In the genomic region with DNA sequence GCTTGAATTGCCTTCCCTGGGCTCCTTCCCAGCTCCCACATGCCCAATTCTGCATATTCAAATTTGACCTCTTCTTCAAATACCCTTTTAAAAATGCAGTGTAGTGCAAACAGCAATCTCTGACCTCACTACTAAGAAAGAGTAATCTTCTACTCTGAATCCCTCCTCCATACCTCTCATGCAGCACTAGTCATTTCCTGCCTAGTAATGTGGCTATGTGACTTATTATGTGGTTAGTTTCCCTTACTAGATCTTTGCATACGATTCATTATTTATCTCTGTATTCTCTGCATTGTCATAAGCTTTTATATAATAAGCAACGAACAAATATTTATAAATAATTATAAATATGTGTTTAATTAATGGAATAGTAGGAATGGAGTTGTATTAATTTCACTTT, we compare ENCODE assay signal across 8 cellular contexts. TPM values are rescaled to one million over a fixed set of nuclear protein-coding genes. Genes with fewer than 3 reads are reported as not detected.
DNase-seq lines count a peak whose midpoint lies in the region; ATAC-seq, FAIRE-seq and TF ChIP-seq lines count a peak whose summit lies in the region.

No MANE protein-coding gene starts in this region.

- no peak overlapping the region for H2AFZ ChIP-seq in K562 (ENCODE audit: low read depth, low read length)

- POLR2A ChIA-PET in K562 (lab: Yijun Ruan, JAX) (no interaction called here), A673 (lab: Charles Lee; ENCODE audit: low non-redundant PET) (no interaction called here)

- H3K9me3 ChIP-seq in K562 (replicated peaks; ENCODE audit: control insufficient read depth, insufficient read depth, low read depth, low read length): no peaks in the 10 kb centered on the region
- H3K9me3 ChIP-seq in A673 (ENCODE audit: low read depth, low read length, poor library complexity, severe bottlenecking): no peaks in the 10 kb centered on the region
- H3K9me3 ChIP-seq in esophagus squamous epithelium: no peaks in the 10 kb centered on the region

- TF ChIP-seq CTCF in K562 (IDR thresholded peaks at IDR 0.05 in 2 of 3, conservative IDR thresholded peaks at IDR 0.05 in 1 of 3; ENCODE audit: insufficient read depth in 2 of 3, low read depth in 1 of 3, low read length in 3 of 3) (no peak), A673 (conservative IDR thresholded peaks at IDR 0.05; ENCODE audit: low read depth, low read length) (no peak), esophagus squamous epithelium (IDR thresholded peaks at IDR 0.05) (no peak)

- H3K27me3 ChIP-seq in K562 (ENCODE audit: control insufficient read depth in 2 of 2, insufficient read depth in 2 of 2, low read length in 2 of 2): no peaks in the 10 kb centered on the region
- H3K27me3 ChIP-seq in A673 (replicated peaks; ENCODE audit: insufficient read depth, low read depth, low read length, poor library complexity): no peaks in the 10 kb centered on the region
- H3K27me3 ChIP-seq in esophagus squamous epithelium: no peaks in the 10 kb centered on the region

- peak; percentile 48 for DNase-seq in SIG-M5 treated with dmso at 0.1 percent for 504 hours (lab: John Stamatoyannopoulos, UW; ENCODE audit: unreplicated experiment)
- no peak for DNase-seq in SIG-M5 (lab: John Stamatoyannopoulos, UW)
- peak; percentile 38 for DNase-seq in NCI-H146 (lab: John Stamatoyannopoulos, UW)
- DNase-seq in K562 (ENCODE audit: extremely low read depth in 1 of 4, low spot score in 3 of 4): no peak
- DNase-seq in A673 (ENCODE audit: low spot score): no peak
- DNase-seq in esophagus squamous epithelium (lab: John Stamatoyannopoulos, UW): no peak
- DNase-seq in globus pallidus (ENCODE audit: low spot score): no peak

- no peak for TF ChIP-seq RAD21 in K562 (CRISPR knock-in tag; conservative IDR thresholded peaks at IDR 0.05 in 1 of 2, IDR thresholded peaks at IDR 0.05 in 1 of 2)

- H3K36me3 ChIP-seq in K562 (ENCODE audit: control insufficient read depth, insufficient read depth, low read length) (no peaks in the 10 kb centered on the region), A673 (ENCODE audit: insufficient read depth, low read length, poor library complexity, severe bottlenecking) (no peaks in the 10 kb centered on the region), esophagus squamous epithelium (no peaks in the 10 kb centered on the region)

- no peaks in the 10 kb centered on the region for H4K20me1 ChIP-seq in K562 (replicated peaks; ENCODE audit: control insufficient read depth, insufficient read depth, low read length)

- 8% methylated on average over 2 of the region's 2 CpGs for WGBS in K562 (ENCODE audit: insufficient coverage, low coverage, missing lambda C conversion rate)
- 50 to 55% methylated on average over 2 of the region's 2 CpGs for WGBS in esophagus squamous epithelium, 2 donors

- H3K4me2 ChIP-seq in K562 (ENCODE audit: insufficient read depth, low read length): no peak overlapping the region

- intact Hi-C loops in K562 (cut with micrococcal nuclease): no loop called here
- intact Hi-C loops in A673 (cut with micrococcal nuclease; ENCODE audit: unreplicated experiment): no loop called here
- intact Hi-C loops in esophagus squamous epithelium (cut with DNase I): no loop called here

- H3K4me1 ChIP-seq in K562 (replicated peaks in 1 of 2; ENCODE audit: control insufficient read depth in 2 of 2, insufficient read depth in 2 of 2, low read length in 2 of 2) (no peaks in the 10 kb centered on the region; a peak in 1 of 5 replicates), A673 (ENCODE audit: insufficient read depth, low read length, poor library complexity, severe bottlenecking) (no peaks in the 10 kb centered on the region), esophagus squamous epithelium (no peaks in the 10 kb centered on the region)

- TF ChIP-seq POLR2A in K562 (conservative IDR thresholded peaks at IDR 0.05) (no peak), esophagus squamous epithelium (IDR thresholded peaks at IDR 0.05) (no peak)

- ATAC-seq in HG02623 (IDR thresholded peaks at IDR 0.05; ENCODE audit: unreplicated experiment) (peak; percentile 90), K562 (no peak; the same call in 2 of the 3 replicates)

- no peak overlapping the region for H3K9ac ChIP-seq in K562 (ENCODE audit: insufficient read depth in 1 of 2, low read depth in 2 of 2, low read length in 2 of 2)

- no peak for TF ChIP-seq EP300 in K562 (IDR thresholded peaks at IDR 0.05; ENCODE audit: low read length)

- in situ Hi-C loops in K562 (cut with MboI): no loop called here

- no TSS peak for BruUV-seq in K562 (replicated peaks; lab: Mats Ljungman, UMichigan)
- BruUV-seq in A673 (replicated peaks; lab: Mats Ljungman, UMichigan): no TSS peak

- no peak overlapping the region for H3K4me3 ChIP-seq in K562
- H3K4me3 ChIP-seq in A673 (ENCODE audit: low read depth, low read length, poor library complexity, severe bottlenecking): no peak overlapping the region
- H3K4me3 ChIP-seq in esophagus squamous epithelium: no peak overlapping the region

- H3K79me2 ChIP-seq in K562 (ENCODE audit: control insufficient read depth, insufficient read depth, low read length): no peaks in the 10 kb centered on the region

- no peak overlapping the region for H3K27ac ChIP-seq in K562 (ENCODE audit: extremely low read depth, low read depth, low read length)
- no peak overlapping the region for H3K27ac ChIP-seq in A673 (ENCODE audit: low read depth, low read length, poor library complexity, severe bottlenecking)
- no peak overlapping the region for H3K27ac ChIP-seq in esophagus squamous epithelium

- CTCF ChIA-PET in K562 (lab: Yijun Ruan, JAX; ENCODE audit: low intra/inter-chr PET ratio) (no interaction called here), A673 (lab: Charles Lee) (no interaction called here)

- FAIRE-seq in K562 (lab: Jason Lieb, UNC): no peak

- H3K9me1 ChIP-seq in K562 (ENCODE audit: control insufficient read depth, insufficient read depth, low read length): no peaks in the 10 kb centered on the region

TF ChIP-seq in K562, 482 proteins besides CTCF, POLR2A, EP300 and RAD21 (continues in another document):
- TF ChIP-seq HDGF (IDR thresholded peaks at IDR 0.05) (no peak), SNIP1 (IDR thresholded peaks at IDR 0.05; ENCODE audit: low read depth) (no peak), ZEB2 (IDR thresholded peaks at IDR 0.05) (no peak), ZNF408 (CRISPR knock-in tag; IDR thresholded peaks at IDR 0.05; ENCODE audit: low read depth) (no peak), KLF13 (tag; IDR thresholded peaks at IDR 0.05; ENCODE audit: borderline replicate concordance, low read depth) (no peak)
- TF ChIP-seq, protein P1, sequence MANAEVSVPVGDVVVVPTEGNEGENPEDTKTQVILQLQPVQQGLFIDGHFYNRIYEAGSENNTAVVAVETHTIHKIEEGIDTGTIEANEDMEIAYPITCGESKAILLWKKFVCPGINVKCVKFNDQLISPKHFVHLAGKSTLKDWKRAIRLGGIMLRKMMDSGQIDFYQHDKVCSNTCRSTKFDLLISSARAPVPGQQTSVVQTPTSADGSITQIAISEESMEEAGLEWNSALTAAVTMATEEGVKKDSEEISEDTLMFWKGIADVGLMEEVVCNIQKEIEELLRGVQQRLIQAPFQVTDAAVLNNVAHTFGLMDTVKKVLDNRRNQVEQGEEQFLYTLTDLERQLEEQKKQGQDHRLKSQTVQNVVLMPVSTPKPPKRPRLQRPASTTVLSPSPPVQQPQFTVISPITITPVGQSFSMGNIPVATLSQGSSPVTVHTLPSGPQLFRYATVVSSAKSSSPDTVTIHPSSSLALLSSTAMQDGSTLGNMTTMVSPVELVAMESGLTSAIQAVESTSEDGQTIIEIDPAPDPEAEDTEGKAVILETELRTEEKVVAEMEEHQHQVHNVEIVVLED (CRISPR knock-in tag; IDR thresholded peaks at IDR 0.05): no peak
- TF ChIP-seq, protein P2, sequence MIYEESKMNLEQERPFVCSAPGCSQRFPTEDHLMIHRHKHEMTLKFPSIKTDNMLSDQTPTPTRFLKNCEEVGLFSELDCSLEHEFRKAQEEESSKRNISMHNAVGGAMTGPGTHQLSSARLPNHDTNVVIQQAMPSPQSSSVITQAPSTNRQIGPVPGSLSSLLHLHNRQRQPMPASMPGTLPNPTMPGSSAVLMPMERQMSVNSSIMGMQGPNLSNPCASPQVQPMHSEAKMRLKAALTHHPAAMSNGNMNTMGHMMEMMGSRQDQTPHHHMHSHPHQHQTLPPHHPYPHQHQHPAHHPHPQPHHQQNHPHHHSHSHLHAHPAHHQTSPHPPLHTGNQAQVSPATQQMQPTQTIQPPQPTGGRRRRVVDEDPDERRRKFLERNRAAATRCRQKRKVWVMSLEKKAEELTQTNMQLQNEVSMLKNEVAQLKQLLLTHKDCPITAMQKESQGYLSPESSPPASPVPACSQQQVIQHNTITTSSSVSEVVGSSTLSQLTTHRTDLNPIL (CRISPR knock-in tag; IDR thresholded peaks at IDR 0.05): no peak
- TF ChIP-seq, protein P3, sequence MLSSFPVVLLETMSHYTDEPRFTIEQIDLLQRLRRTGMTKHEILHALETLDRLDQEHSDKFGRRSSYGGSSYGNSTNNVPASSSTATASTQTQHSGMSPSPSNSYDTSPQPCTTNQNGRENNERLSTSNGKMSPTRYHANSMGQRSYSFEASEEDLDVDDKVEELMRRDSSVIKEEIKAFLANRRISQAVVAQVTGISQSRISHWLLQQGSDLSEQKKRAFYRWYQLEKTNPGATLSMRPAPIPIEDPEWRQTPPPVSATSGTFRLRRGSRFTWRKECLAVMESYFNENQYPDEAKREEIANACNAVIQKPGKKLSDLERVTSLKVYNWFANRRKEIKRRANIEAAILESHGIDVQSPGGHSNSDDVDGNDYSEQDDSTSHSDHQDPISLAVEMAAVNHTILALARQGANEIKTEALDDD (IDR thresholded peaks at IDR 0.05): peak; percentile 90

RNA-seq across cellular contexts. Expression of a gene that starts 17.1 kb away (rescaled TPM):
- total RNA-seq in K562 (2011; cell fraction: chromatin; rRNA removed; ENCODE audit: low replicate concordance): 11.5 and 34.9 TPM in 2 replicates
- total RNA-seq in K562 (2011; cell fraction: nucleolus; rRNA removed): 4.5 and 6.2 TPM in 2 replicates
- total RNA-seq in K562 (2011; cell fraction: nucleoplasm; rRNA removed): 10.6 and 14.9 TPM in 2 replicates
- total RNA-seq in K562 (2014; rRNA removed): 11.9 and 12.3 TPM in 2 replicates
- total RNA-seq in K562 (2014; rRNA removed; fragmentation: Illumina TruSeq; extraction: Trizol): 23.2 and 27.2 TPM in 2 replicates
- total RNA-seq in K562 (2015; rRNA removed; fragmentation: Illumina TruSeq; extraction: Trizol): 20.5 and 21.4 TPM in 2 replicates
- total RNA-seq in K562 (2021): 11.1 and 13.1 TPM in 2 replicates
- polyA plus RNA-seq in K562 (2011; rRNA removed): 19.0 and 20.8 TPM in 2 replicates
- 3.0 and 6.9 TPM in 2 replicates for polyA plus RNA-seq in K562 (2011; cell fraction: cytosol; rRNA removed)
- polyA plus RNA-seq in K562 (2011; cell fraction: nucleus; rRNA removed): 9.3 and 17.6 TPM in 2 replicates
- 11.5 and 19.7 TPM in 2 replicates for polyA plus RNA-seq in K562 (2012)
- 13.8 and 15.6 TPM in 2 replicates for polyA plus RNA-seq in K562 (2014; fragmentation: Illumina TruSeq; extraction: Trizol)
- polyA plus RNA-seq in K562 (2014; fragmentation: Nextera tagmentation; extraction: Ambion mirVana): 1 to 10 TPM; 4.9 to 6.1 TPM
- 13.2 and 15.0 TPM in 2 replicates for polyA plus RNA-seq in K562 (2014; rRNA removed)
- 29.0 and 41.4 TPM in 2 replicates for polyA minus RNA-seq in K562 (2011; rRNA and poly(A)+ RNA removed)
- polyA minus RNA-seq in K562 (2011; cell fraction: cytosol; rRNA and poly(A)+ RNA removed): 8.3 and 10.3 TPM in 2 replicates
- 9.7 and 21.3 TPM in 2 replicates for polyA minus RNA-seq in K562 (2011; cell fraction: nucleus; rRNA and poly(A)+ RNA removed)
- total RNA-seq in A673 (2021): 19.1 and 20.6 TPM in 2 replicates
- 10 to 100 TPM; 10.4 to 25.2 (median 19.0) TPM for total RNA-seq in esophagus squamous epithelium

Comparison
In these comparisons a context has a peak if more than half of its experiments do, and no peak if none do; other contexts are left out.
1. DNase-seq: peak in SIG-M5 treated with dmso at 0.1 percent for 504 hours (single experiment) and NCI-H146 (single experiment); none in SIG-M5 (single experiment), K562 (0 of 4), A673 (single experiment), esophagus squamous epithelium (single experiment) and globus pallidus (single experiment).